1 cellular context compared by ENCODE assay signal in the genomic region with DNA sequence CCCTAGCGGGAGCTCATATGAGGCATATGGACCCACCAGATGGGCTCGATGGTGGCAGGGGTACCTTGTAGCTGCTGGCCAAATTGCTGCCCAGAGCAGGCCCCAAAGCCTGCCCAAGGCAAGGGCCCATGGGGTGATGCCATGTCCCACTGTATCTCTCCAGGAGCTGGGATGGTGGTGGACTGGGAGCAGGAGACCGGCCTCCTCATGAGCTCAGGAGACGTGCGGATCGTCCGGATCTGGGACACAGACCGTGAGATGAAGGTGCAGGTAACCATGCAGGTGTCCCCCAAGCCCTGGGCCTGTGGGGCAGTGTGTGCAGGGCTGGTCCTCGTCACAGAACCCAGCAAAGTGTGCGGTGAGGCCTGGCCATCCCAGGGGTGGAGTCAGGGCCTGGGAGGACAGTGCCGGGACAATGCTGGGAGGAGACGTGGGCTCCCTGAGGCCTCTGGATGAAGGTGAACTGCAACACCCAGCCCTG.
TF ChIP-seq lines count a peak whose summit lies in the region.

No MANE protein-coding gene starts in this region.

TF ChIP-seq in H1, 55 proteins besides CTCF, POLR2A, EP300 and RAD21:
- no peak for TF ChIP-seq KDM4A (IDR thresholded peaks at IDR 0.05; ENCODE audit: low read depth, low read length, severe bottlenecking)
- no peak for TF ChIP-seq RXRA (IDR thresholded peaks at IDR 0.05; ENCODE audit: insufficient read depth, low read depth, low read length)
- TF ChIP-seq MAFK (IDR thresholded peaks at IDR 0.05; ENCODE audit: low read depth, low read length): no peak
- TF ChIP-seq RFX5 (IDR thresholded peaks at IDR 0.05; ENCODE audit: borderline replicate concordance, low read depth, low read length): no peak
- TF ChIP-seq, protein P1, sequence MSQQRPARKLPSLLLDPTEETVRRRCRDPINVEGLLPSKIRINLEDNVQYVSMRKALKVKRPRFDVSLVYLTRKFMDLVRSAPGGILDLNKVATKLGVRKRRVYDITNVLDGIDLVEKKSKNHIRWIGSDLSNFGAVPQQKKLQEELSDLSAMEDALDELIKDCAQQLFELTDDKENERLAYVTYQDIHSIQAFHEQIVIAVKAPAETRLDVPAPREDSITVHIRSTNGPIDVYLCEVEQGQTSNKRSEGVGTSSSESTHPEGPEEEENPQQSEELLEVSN (IDR thresholded peaks at IDR 0.05): no peak
- no peak for TF ChIP-seq BRCA1 (IDR thresholded peaks at IDR 0.05; ENCODE audit: low read depth, low read length)
- TF ChIP-seq NRF1 (IDR thresholded peaks at IDR 0.05; ENCODE audit: low read depth, low read length): no peak
- no peak for TF ChIP-seq YY1 (IDR thresholded peaks at IDR 0.05; ENCODE audit: low read depth, low read length)
- no peak for TF ChIP-seq SRF (IDR thresholded peaks at IDR 0.05; ENCODE audit: low read depth, low read length)
- TF ChIP-seq, protein P2, sequence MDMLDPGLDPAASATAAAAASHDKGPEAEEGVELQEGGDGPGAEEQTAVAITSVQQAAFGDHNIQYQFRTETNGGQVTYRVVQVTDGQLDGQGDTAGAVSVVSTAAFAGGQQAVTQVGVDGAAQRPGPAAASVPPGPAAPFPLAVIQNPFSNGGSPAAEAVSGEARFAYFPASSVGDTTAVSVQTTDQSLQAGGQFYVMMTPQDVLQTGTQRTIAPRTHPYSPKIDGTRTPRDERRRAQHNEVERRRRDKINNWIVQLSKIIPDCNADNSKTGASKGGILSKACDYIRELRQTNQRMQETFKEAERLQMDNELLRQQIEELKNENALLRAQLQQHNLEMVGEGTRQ (IDR thresholded peaks at IDR 0.05; ENCODE audit: low read length): no peak
- no peak for TF ChIP-seq SP2 (IDR thresholded peaks at IDR 0.05; ENCODE audit: low read length)
- TF ChIP-seq, protein P3, sequence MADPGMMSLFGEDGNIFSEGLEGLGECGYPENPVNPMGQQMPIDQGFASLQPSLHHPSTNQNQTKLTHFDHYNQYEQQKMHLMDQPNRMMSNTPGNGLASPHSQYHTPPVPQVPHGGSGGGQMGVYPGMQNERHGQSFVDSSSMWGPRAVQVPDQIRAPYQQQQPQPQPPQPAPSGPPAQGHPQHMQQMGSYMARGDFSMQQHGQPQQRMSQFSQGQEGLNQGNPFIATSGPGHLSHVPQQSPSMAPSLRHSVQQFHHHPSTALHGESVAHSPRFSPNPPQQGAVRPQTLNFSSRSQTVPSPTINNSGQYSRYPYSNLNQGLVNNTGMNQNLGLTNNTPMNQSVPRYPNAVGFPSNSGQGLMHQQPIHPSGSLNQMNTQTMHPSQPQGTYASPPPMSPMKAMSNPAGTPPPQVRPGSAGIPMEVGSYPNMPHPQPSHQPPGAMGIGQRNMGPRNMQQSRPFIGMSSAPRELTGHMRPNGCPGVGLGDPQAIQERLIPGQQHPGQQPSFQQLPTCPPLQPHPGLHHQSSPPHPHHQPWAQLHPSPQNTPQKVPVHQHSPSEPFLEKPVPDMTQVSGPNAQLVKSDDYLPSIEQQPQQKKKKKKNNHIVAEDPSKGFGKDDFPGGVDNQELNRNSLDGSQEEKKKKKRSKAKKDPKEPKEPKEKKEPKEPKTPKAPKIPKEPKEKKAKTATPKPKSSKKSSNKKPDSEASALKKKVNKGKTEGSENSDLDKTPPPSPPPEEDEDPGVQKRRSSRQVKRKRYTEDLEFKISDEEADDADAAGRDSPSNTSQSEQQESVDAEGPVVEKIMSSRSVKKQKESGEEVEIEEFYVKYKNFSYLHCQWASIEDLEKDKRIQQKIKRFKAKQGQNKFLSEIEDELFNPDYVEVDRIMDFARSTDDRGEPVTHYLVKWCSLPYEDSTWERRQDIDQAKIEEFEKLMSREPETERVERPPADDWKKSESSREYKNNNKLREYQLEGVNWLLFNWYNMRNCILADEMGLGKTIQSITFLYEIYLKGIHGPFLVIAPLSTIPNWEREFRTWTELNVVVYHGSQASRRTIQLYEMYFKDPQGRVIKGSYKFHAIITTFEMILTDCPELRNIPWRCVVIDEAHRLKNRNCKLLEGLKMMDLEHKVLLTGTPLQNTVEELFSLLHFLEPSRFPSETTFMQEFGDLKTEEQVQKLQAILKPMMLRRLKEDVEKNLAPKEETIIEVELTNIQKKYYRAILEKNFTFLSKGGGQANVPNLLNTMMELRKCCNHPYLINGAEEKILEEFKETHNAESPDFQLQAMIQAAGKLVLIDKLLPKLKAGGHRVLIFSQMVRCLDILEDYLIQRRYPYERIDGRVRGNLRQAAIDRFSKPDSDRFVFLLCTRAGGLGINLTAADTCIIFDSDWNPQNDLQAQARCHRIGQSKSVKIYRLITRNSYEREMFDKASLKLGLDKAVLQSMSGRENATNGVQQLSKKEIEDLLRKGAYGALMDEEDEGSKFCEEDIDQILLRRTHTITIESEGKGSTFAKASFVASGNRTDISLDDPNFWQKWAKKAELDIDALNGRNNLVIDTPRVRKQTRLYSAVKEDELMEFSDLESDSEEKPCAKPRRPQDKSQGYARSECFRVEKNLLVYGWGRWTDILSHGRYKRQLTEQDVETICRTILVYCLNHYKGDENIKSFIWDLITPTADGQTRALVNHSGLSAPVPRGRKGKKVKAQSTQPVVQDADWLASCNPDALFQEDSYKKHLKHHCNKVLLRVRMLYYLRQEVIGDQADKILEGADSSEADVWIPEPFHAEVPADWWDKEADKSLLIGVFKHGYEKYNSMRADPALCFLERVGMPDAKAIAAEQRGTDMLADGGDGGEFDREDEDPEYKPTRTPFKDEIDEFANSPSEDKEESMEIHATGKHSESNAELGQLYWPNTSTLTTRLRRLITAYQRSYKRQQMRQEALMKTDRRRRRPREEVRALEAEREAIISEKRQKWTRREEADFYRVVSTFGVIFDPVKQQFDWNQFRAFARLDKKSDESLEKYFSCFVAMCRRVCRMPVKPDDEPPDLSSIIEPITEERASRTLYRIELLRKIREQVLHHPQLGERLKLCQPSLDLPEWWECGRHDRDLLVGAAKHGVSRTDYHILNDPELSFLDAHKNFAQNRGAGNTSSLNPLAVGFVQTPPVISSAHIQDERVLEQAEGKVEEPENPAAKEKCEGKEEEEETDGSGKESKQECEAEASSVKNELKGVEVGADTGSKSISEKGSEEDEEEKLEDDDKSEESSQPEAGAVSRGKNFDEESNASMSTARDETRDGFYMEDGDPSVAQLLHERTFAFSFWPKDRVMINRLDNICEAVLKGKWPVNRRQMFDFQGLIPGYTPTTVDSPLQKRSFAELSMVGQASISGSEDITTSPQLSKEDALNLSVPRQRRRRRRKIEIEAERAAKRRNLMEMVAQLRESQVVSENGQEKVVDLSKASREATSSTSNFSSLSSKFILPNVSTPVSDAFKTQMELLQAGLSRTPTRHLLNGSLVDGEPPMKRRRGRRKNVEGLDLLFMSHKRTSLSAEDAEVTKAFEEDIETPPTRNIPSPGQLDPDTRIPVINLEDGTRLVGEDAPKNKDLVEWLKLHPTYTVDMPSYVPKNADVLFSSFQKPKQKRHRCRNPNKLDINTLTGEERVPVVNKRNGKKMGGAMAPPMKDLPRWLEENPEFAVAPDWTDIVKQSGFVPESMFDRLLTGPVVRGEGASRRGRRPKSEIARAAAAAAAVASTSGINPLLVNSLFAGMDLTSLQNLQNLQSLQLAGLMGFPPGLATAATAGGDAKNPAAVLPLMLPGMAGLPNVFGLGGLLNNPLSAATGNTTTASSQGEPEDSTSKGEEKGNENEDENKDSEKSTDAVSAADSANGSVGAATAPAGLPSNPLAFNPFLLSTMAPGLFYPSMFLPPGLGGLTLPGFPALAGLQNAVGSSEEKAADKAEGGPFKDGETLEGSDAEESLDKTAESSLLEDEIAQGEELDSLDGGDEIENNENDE (IDR thresholded peaks at IDR 0.05; ENCODE audit: insufficient replicate concordance, low read length): no peak
- no peak for TF ChIP-seq JUN (IDR thresholded peaks at IDR 0.05; ENCODE audit: low read depth, low read length)
- no peak for TF ChIP-seq NANOG (IDR thresholded peaks at IDR 0.05; ENCODE audit: insufficient read depth, low read depth, low read length, poor library complexity, severe bottlenecking)
- TF ChIP-seq HDAC2 (IDR thresholded peaks at IDR 0.05; ENCODE audit: borderline replicate concordance in 1 of 2, low read depth in 2 of 2, low read length in 2 of 2): no peak
- TF ChIP-seq EGR1 (IDR thresholded peaks at IDR 0.05; ENCODE audit: borderline replicate concordance, low read depth, low read length): no peak
- TF ChIP-seq SIN3A (conservative IDR thresholded peaks at IDR 0.05 in 1 of 2, IDR thresholded peaks at IDR 0.05 in 1 of 2; ENCODE audit: low read depth in 1 of 2, low read length in 2 of 2): no peak
